In the genomic region with DNA sequence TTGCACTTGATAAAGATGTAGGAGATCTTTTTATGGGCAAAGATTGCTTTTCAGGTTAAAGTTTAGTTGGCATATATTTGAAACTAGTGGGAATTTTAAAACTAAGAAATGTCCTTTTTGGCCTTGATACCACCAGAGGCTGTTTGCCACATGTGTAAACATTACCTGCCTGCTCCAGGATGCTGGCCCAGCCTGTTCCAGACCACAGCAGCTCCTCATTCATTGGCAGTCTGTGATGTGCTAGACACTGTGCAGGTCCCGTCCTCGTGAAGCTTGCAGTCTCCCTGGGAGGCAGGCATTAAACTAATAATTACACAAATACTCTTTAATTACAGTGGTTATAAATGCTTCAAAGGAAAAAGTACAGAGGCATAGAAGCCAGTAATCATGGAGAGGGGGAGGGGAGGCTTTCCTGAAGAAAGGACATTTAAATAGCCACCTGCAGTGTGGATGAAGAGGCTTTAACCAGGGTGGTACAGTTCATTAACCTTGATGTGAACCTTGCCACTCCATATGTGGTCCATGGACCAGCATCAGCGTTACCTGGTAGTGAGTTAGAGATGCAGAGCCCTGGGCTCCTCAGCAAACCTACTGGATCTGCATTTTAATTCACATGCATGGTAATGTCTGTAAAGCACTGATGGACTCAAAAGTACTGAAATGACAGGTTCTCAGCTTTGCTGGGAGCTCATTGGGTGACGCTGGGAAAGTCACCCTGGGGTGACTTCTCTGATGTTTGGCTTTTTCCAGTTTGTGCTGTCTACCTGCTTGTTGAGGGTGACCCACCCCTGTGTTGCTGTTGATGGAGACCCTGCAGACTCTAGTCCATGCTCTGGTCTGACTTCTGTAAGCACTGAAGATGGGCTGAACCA, we compare ENCODE assay signal across 12 cellular contexts. TPM values are rescaled to one million over a fixed set of nuclear protein-coding genes. Genes with fewer than 3 reads are reported as not detected.
DNase-seq lines count a peak whose midpoint lies in the region; ATAC-seq and TF ChIP-seq lines count a peak whose summit lies in the region.
"Had no signal": no experiment of that assay in that cellular context is flagged by ENCODE, and none has a peak within 500 bp of the region (broad histone marks: within the 10 kb centered on the region; RNA-seq: fewer than 3 reads in every experiment).

No MANE protein-coding gene starts in this region.

- H3K27ac ChIP-seq in BLaER1: no peak overlapping the region
- peak overlapping the region; percentile 54 to 99 (median 94) for H3K27ac ChIP-seq in body of pancreas
- H3K27ac ChIP-seq in muscle layer of colon (ENCODE audit: low read depth, low read length): peak overlapping the region; percentile 24
- H3K27ac ChIP-seq: brain microvascular endothelial cell had no signal

- DNase-seq in ELF-1 (ENCODE audit: low read depth, low spot score) (peak; percentile 34), body of pancreas (peak in 3 of 4 donors; percentile 52 to 63 (median 61)), mesenteric fat pad (ENCODE audit: low spot score) (no peak), posterior cingulate gyrus (no peak), foreskin fibroblast (no peak)
- DNase-seq: activated CD8-positive, alpha-beta memory T cell treated with anti-CD3 and anti-CD28 coated beads, Interleukin-2, amount 50 U/mL, for 4 hours; brain microvascular endothelial cell; left lung; NCI-H526 treated with DMSO at 0.1 percent for 48 hours had no signal

- WGBS in body of pancreas, 2 donors: 54% methylated on average over 4 of the region's 4 CpGs

- TF ChIP-seq POLR2A in body of pancreas (IDR thresholded peaks at IDR 0.05): no peak

- H3K27me3 ChIP-seq in BLaER1 (no peaks in the 10 kb centered on the region), body of pancreas (no peaks in the 10 kb centered on the region), muscle layer of colon (ENCODE audit: control insufficient read depth in 1 of 2, insufficient read depth in 2 of 2, low read length in 2 of 2) (no peaks in the 10 kb centered on the region)
- H3K27me3 ChIP-seq: brain microvascular endothelial cell, left lung had no signal

- H3K36me3 ChIP-seq in BLaER1: peaks cover 52% of the 10 kb centered on the region; the same call in 1 of the 2 replicates
- no peaks in the 10 kb centered on the region for H3K36me3 ChIP-seq in body of pancreas (replicated peaks in 1 of 2; ENCODE audit: insufficient read depth in 1 of 2, low read depth in 2 of 2)
- H3K36me3 ChIP-seq in muscle layer of colon (ENCODE audit: insufficient read depth, low read length): no peaks in the 10 kb centered on the region
- H3K36me3 ChIP-seq: brain microvascular endothelial cell had no signal

- ATAC-seq in body of pancreas (no peak), HG03175 (IDR thresholded peaks at IDR 0.05; ENCODE audit: unreplicated experiment) (no peak)
- ATAC-seq: left lung had no signal

- no peak overlapping the region for H3K9ac ChIP-seq in BLaER1
- H3K9ac ChIP-seq in muscle layer of colon (ENCODE audit: low read length): no peak overlapping the region

- no peak overlapping the region for H3K4me3 ChIP-seq in BLaER1
- no peak overlapping the region for H3K4me3 ChIP-seq in body of pancreas
- no peak overlapping the region for H3K4me3 ChIP-seq in muscle layer of colon (ENCODE audit: low read depth in 1 of 2, low read length in 2 of 2)
- H3K4me3 ChIP-seq in foreskin fibroblast (ENCODE audit: low read depth in 1 of 2, low read length in 2 of 2): no peak overlapping the region

- no peak for TF ChIP-seq CTCF in body of pancreas (IDR thresholded peaks at IDR 0.05)
- TF ChIP-seq CTCF in foreskin fibroblast (IDR thresholded peaks at IDR 0.05; ENCODE audit: low read depth, low read length): no peak

- H3K9me3 ChIP-seq in BLaER1: peaks cover 14% of the 10 kb centered on the region
- no peaks in the 10 kb centered on the region for H3K9me3 ChIP-seq in body of pancreas
- H3K9me3 ChIP-seq in muscle layer of colon (ENCODE audit: low read length): no peaks in the 10 kb centered on the region

- intact Hi-C loops in body of pancreas (cut with DNase I) (loop anchor here (5.0 kb wide), 1 partner anchor 71 kb away; no protein-coding TSS in a partner anchor), posterior cingulate gyrus (cut with DNase I) (loop anchor here (5.0 to 10.0 kb wide), 2 partner anchors 66 to 112 kb away; a partner anchor contains a TSS)

- peaks cover 60% of the 10 kb centered on the region for H4K20me1 ChIP-seq in BLaER1

- peaks cover 67% of the 10 kb centered on the region for H3K4me1 ChIP-seq in BLaER1
- H3K4me1 ChIP-seq in body of pancreas: peaks cover 53% of the 10 kb centered on the region
- H3K4me1 ChIP-seq in muscle layer of colon (ENCODE audit: insufficient read depth, low read length): peaks cover 44% of the 10 kb centered on the region

- H3K4me2 ChIP-seq in BLaER1: peak overlapping the region; percentile 20; the same call in 1 of the 2 replicates

RNA-seq across cellular contexts. Expression of a gene that starts 5.3 kb away (rescaled TPM):
- 10 to 100 TPM; 18.1 to 34.5 TPM for total RNA-seq in body of pancreas
- 11.5 TPM for total RNA-seq in mesenteric fat pad

Comparison
In these comparisons a context has a peak if more than half of its experiments do, and no peak if none do; other contexts are left out.
1. DNase-seq: peak in ELF-1 (single experiment) and body of pancreas (3 of 4); none in mesenteric fat pad (single experiment), posterior cingulate gyrus (0 of 10) and foreskin fibroblast (0 of 2).